ENCODE assay signal across 8 cellular contexts in genomic region chr6:157981395-157982296, GRCh38. TPM values are rescaled to one million over a fixed set of nuclear protein-coding genes. Genes with fewer than 3 reads are reported as not detected.
A peak's percentile ranks its signal among the peaks of the same experiment; 100 is the strongest.
DNase-seq lines count a peak whose midpoint lies in the region; ATAC-seq and TF ChIP-seq lines count a peak whose summit lies in the region.

Gene SYNJ2 (plus strand): TSS chr6:157981863. CDS start chr6:157981962, 99 bp downstream.

- no peaks in the 10 kb centered on the region for H3K9me3 ChIP-seq in BLaER1 treated with 17β-estradiol and CSF1 and Interleukin-3, amounts not matched to agents 10 nM and 100 nM (replicated peaks in 1 of 11)
- H3K9me3 ChIP-seq in PC-3 (ENCODE audit: low read length) (no peaks in the 10 kb centered on the region), esophagus squamous epithelium (no peaks in the 10 kb centered on the region)
- H3K9me3 ChIP-seq in naive thymus-derived CD4-positive, alpha-beta T cell (ENCODE audit: control insufficient read depth in 2 of 3, low read length in 3 of 3) = no peaks in the 10 kb centered on the region

- H3K9ac ChIP-seq in BLaER1 treated with 17β-estradiol and CSF1 and Interleukin-3, amounts not matched to agents 10 nM and 100 nM = peak within 1 kb of the TSS; percentile 72 to 87 (median 77)
- H3K9ac ChIP-seq in PC-3 (ENCODE audit: low read length) = peak within 1 kb of the TSS; percentile 92

- H2AFZ ChIP-seq in PC-3 (ENCODE audit: low read length) = peak within 1 kb of the TSS; percentile 82

- no peaks in the 10 kb centered on the region for H3K9me3 Mint-ChIP-seq in activated T-cell treated with anti-CD3 and anti-CD28 coated beads, Interleukin-2, amount 50 U/mL, for 24 hours
- no peaks in the 10 kb centered on the region for H3K9me3 Mint-ChIP-seq in naive thymus-derived CD4-positive, alpha-beta T cell
- no peaks in the 10 kb centered on the region for H3K9me3 Mint-ChIP-seq in stimulated activated naive B cell treated with anti-CD40 and anti-IgM and Interleukin-4, amounts not matched to agents 10 μg/mL and 1 μg/mL and 100 μg/mL, for 72 hours

- H3K4me1 ChIP-seq in BLaER1 treated with 17β-estradiol and CSF1 and Interleukin-3, amounts not matched to agents 10 nM and 100 nM = peaks cover 26 to 83% (median 76%) of the 10 kb centered on the region in 10 experiments
- peaks cover 33% of the 10 kb centered on the region for H3K4me1 ChIP-seq in PC-3 (ENCODE audit: insufficient read depth, low read length)
- peaks cover 18 to 55% (median 30%) of the 10 kb centered on the region in 3 donors for H3K4me1 ChIP-seq in esophagus squamous epithelium
- peaks cover 27 to 38% of the 10 kb centered on the region in 2 donors for H3K4me1 ChIP-seq in naive thymus-derived CD4-positive, alpha-beta T cell (ENCODE audit: control insufficient read depth in 2 of 2, insufficient read depth in 2 of 2, low read length in 2 of 2)

- H3K27me3 ChIP-seq in BLaER1 treated with 17β-estradiol and CSF1 and Interleukin-3, amounts not matched to agents 10 nM and 100 nM = peaks cover 17 to 66% (median 28%) of the 10 kb centered on the region in 11 experiments; a peak in 21 of 22 replicates
- no peaks in the 10 kb centered on the region for H3K27me3 ChIP-seq in PC-3 (ENCODE audit: low read length)
- peaks cover 0 to 6% (median 0%) of the 10 kb centered on the region in 4 donors for H3K27me3 ChIP-seq in esophagus squamous epithelium
- H3K27me3 ChIP-seq in naive thymus-derived CD4-positive, alpha-beta T cell (ENCODE audit: control insufficient read depth in 2 of 2, insufficient read depth in 2 of 2, low read length in 2 of 2) = no peaks in the 10 kb centered on the region

- no TSS peak for BruUV-seq in PC-3 (replicated peaks; lab: Mats Ljungman, UMichigan)

- H3K27ac Mint-ChIP-seq in activated T-cell treated with anti-CD3 and anti-CD28 coated beads, Interleukin-2, amount 50 U/mL, for 24 hours = peak within 1 kb of the TSS; percentile 84
- H3K27ac Mint-ChIP-seq in naive thymus-derived CD4-positive, alpha-beta T cell = peak within 1 kb of the TSS; percentile 78 to 95 (median 88)
- peak within 1 kb of the TSS; percentile 94 for H3K27ac Mint-ChIP-seq in stimulated activated naive B cell treated with anti-CD40 and anti-IgM and Interleukin-4, amounts not matched to agents 10 μg/mL and 1 μg/mL and 100 μg/mL, for 72 hours

- peaks cover 53% of the 10 kb centered on the region for H3K4me1 Mint-ChIP-seq in activated T-cell treated with anti-CD3 and anti-CD28 coated beads, Interleukin-2, amount 50 U/mL, for 24 hours (ENCODE audit: low read depth)
- H3K4me1 Mint-ChIP-seq in naive thymus-derived CD4-positive, alpha-beta T cell = peaks cover 26 to 65% (median 55%) of the 10 kb centered on the region in 7 donors
- H3K4me1 Mint-ChIP-seq in stimulated activated naive B cell treated with anti-CD40 and anti-IgM and Interleukin-4, amounts not matched to agents 10 μg/mL and 1 μg/mL and 100 μg/mL, for 72 hours = peaks cover 27 to 53% of the 10 kb centered on the region in 2 donors

- H3K9me2 ChIP-seq in PC-3 (replicated peaks; ENCODE audit: low read length) = no peaks in the 10 kb centered on the region

- peak; percentile 72 for DNase-seq in PC-3
- peak; percentile 87 for DNase-seq in activated T-cell treated with anti-CD3 and anti-CD28 coated beads, Interleukin-2, amount 50 U/mL, for 24 hours
- DNase-seq in esophagus squamous epithelium (lab: John Stamatoyannopoulos, UW) = peak; percentile 20
- DNase-seq in naive thymus-derived CD4-positive, alpha-beta T cell = peak; percentile 73 to 89 (median 87)
- peak; percentile 71 for DNase-seq in stimulated activated naive B cell treated with anti-CD40 and anti-IgM and Interleukin-4, amounts not matched to agents 10 μg/mL and 1 μg/mL and 100 μg/mL, for 72 hours

- intact Hi-C loops in PC-3 (cut with micrococcal nuclease) = loop anchor here (1.0 to 5.0 kb wide), 2 partner anchors 61 to 88 kb away; no protein-coding TSS in a partner anchor
- intact Hi-C loops in esophagus squamous epithelium (cut with DNase I) = loop anchor here (5.0 kb wide), 1 partner anchor 91 kb away; no protein-coding TSS in a partner anchor
- intact Hi-C loops in naive thymus-derived CD4-positive, alpha-beta T cell (cut with micrococcal nuclease) = loop anchor here (1.0 to 10.0 kb wide), 18 partner anchors 9 to 1204 kb away; partner anchors contain the start of genes ARID1B (in 1 of the 2), GTF2H5 (in 1 of the 2), SERAC1 (in 1 of the 2) and SNX9 (in 1 of the 2)

- peaks cover 0 to 34% (median 0%) of the 10 kb centered on the region in 11 experiments; a peak in 6 of 22 replicates for H4K20me1 ChIP-seq in BLaER1 treated with 17β-estradiol and CSF1 and Interleukin-3, amounts not matched to agents 10 nM and 100 nM
- H4K20me1 ChIP-seq in PC-3 (ENCODE audit: low read length) = 0 out of 2 replicates have a peak, but pooled peaks cover 6% of the 10 kb centered on the region

- CTCF ChIA-PET in PC-3 (lab: Charles Lee) = interaction anchor here (1.3 kb wide), 1 partner anchor 90 kb away, joined by 3 read pairs; no protein-coding TSS in a partner anchor
- CTCF ChIA-PET in naive thymus-derived CD4-positive, alpha-beta T cell (lab: Charles Lee) = interaction anchor here (0.8 to 3.2 kb wide), 5 partner anchors 44 to 91 kb away, joined by 3 to 19 read pairs (median 4); no protein-coding TSS in a partner anchor

- no peaks in the 10 kb centered on the region for H3K36me3 ChIP-seq in BLaER1 treated with 17β-estradiol and CSF1 and Interleukin-3, amounts not matched to agents 10 nM and 100 nM
- no peaks in the 10 kb centered on the region for H3K36me3 ChIP-seq in PC-3 (ENCODE audit: low read depth, low read length)
- H3K36me3 ChIP-seq in esophagus squamous epithelium = no peaks in the 10 kb centered on the region
- peaks cover 0 to 7% (median 0%) of the 10 kb centered on the region in 3 experiments for H3K36me3 ChIP-seq in naive thymus-derived CD4-positive, alpha-beta T cell (ENCODE audit: control insufficient read depth in 2 of 3, insufficient read depth in 3 of 3, low read length in 3 of 3)

- H3K27me3 Mint-ChIP-seq in activated T-cell treated with anti-CD3 and anti-CD28 coated beads, Interleukin-2, amount 50 U/mL, for 24 hours = no peaks in the 10 kb centered on the region
- no peaks in the 10 kb centered on the region for H3K27me3 Mint-ChIP-seq in naive thymus-derived CD4-positive, alpha-beta T cell
- peaks cover 5 to 13% of the 10 kb centered on the region in 2 donors for H3K27me3 Mint-ChIP-seq in stimulated activated naive B cell treated with anti-CD40 and anti-IgM and Interleukin-4, amounts not matched to agents 10 μg/mL and 1 μg/mL and 100 μg/mL, for 72 hours

- peaks cover 4% of the 10 kb centered on the region for H3F3A ChIP-seq in PC-3 (ENCODE audit: low read length, unreplicated experiment)

- TF ChIP-seq CTCF in PC-3 (conservative IDR thresholded peaks at IDR 0.05; ENCODE audit: low read depth, low read length) (peak; percentile 51), esophagus squamous epithelium (IDR thresholded peaks at IDR 0.05) (peak in 5 of 6 experiments; percentile 39 to 77 (median 60))

- TF ChIP-seq POLR2A in esophagus squamous epithelium (IDR thresholded peaks at IDR 0.05) = peak in 2 of 4 donors; percentile 69 to 86

- peaks cover 49% of the 10 kb centered on the region for H3K79me2 ChIP-seq in PC-3 (ENCODE audit: low read length)

- peak; percentile 82 for ATAC-seq in GM19328 (IDR thresholded peaks at IDR 0.05; ENCODE audit: unreplicated experiment)
- peak; percentile 72 for ATAC-seq in HG03457 (IDR thresholded peaks at IDR 0.05; ENCODE audit: unreplicated experiment)
- ATAC-seq in PC-3 = peak; percentile 72
- peak; percentile 96 for ATAC-seq in naive thymus-derived CD4-positive, alpha-beta T cell
- peak; percentile 76 to 79 for ATAC-seq in stimulated activated naive B cell treated with anti-CD40 and anti-IgM and Interleukin-4, amounts not matched to agents 10 μg/mL and 1 μg/mL and 100 μg/mL, for 72 hours (replicated peaks)

- peaks cover 4% of the 10 kb centered on the region for H3K36me3 Mint-ChIP-seq in activated T-cell treated with anti-CD3 and anti-CD28 coated beads, Interleukin-2, amount 50 U/mL, for 24 hours (ENCODE audit: low read depth)
- peaks cover 0 to 3% (median 0%) of the 10 kb centered on the region in 5 donors for H3K36me3 Mint-ChIP-seq in naive thymus-derived CD4-positive, alpha-beta T cell
- H3K36me3 Mint-ChIP-seq in stimulated activated naive B cell treated with anti-CD40 and anti-IgM and Interleukin-4, amounts not matched to agents 10 μg/mL and 1 μg/mL and 100 μg/mL, for 72 hours = peaks cover 3 to 6% of the 10 kb centered on the region in 2 donors

- H3K4me2 ChIP-seq in BLaER1 treated with 17β-estradiol and CSF1 and Interleukin-3, amounts not matched to agents 10 nM and 100 nM = peak within 1 kb of the TSS; percentile 98 to 100 (median 99)
- peak within 1 kb of the TSS; percentile 89 for H3K4me2 ChIP-seq in PC-3 (ENCODE audit: low read length)

- peak within 1 kb of the TSS; percentile 71 to 84 (median 78) for H3K4me3 ChIP-seq in BLaER1 treated with 17β-estradiol and CSF1 and Interleukin-3, amounts not matched to agents 10 nM and 100 nM
- H3K4me3 ChIP-seq in PC-3 (ENCODE audit: low read length) (peak within 1 kb of the TSS; percentile 94), esophagus squamous epithelium (peak within 1 kb of the TSS; percentile 80 to 99 (median 94))
- H3K4me3 ChIP-seq in naive thymus-derived CD4-positive, alpha-beta T cell (ENCODE audit: low read length) = peak within 1 kb of the TSS; percentile 81

- H3K4me3 Mint-ChIP-seq in activated T-cell treated with anti-CD3 and anti-CD28 coated beads, Interleukin-2, amount 50 U/mL, for 24 hours = peak within 1 kb of the TSS; percentile 91
- peak within 1 kb of the TSS; percentile 75 to 94 (median 84) for H3K4me3 Mint-ChIP-seq in naive thymus-derived CD4-positive, alpha-beta T cell
- peak within 1 kb of the TSS; percentile 92 to 93 for H3K4me3 Mint-ChIP-seq in stimulated activated naive B cell treated with anti-CD40 and anti-IgM and Interleukin-4, amounts not matched to agents 10 μg/mL and 1 μg/mL and 100 μg/mL, for 72 hours

- H3K27ac ChIP-seq in BLaER1 treated with 17β-estradiol and CSF1 and Interleukin-3, amounts not matched to agents 10 nM and 100 nM = peak within 1 kb of the TSS; percentile 40 to 82 (median 68); a peak in 21 of 22 replicates
- peak within 1 kb of the TSS; percentile 19 for H3K27ac ChIP-seq in PC-3 (ENCODE audit: low read length)
- peak within 1 kb of the TSS; percentile 84 to 91 (median 88) for H3K27ac ChIP-seq in esophagus squamous epithelium
- H3K27ac ChIP-seq in naive thymus-derived CD4-positive, alpha-beta T cell (ENCODE audit: low read depth, low read length) = peak within 1 kb of the TSS; percentile 83

- WGBS in esophagus squamous epithelium, 2 donors = no CpG with 5 or more reads among the region's 108 CpGs

- POLR2A ChIA-PET in PC-3 (lab: Charles Lee; ENCODE audit: unreplicated experiment) = no interaction called here
- POLR2A ChIA-PET in naive thymus-derived CD4-positive, alpha-beta T cell (lab: Charles Lee) = interaction anchor here (0.5 to 4.1 kb wide), 12 partner anchors 9 to 211 kb away, joined by 3 to 20 read pairs (median 4); no protein-coding TSS in a partner anchor

RNA-seq across cellular contexts. Expression of gene SYNJ2, which starts in this region (rescaled TPM):
- 21.5 and 24.9 TPM in 2 replicates for total RNA-seq in PC-3 (2014; rRNA removed)
- total RNA-seq in esophagus squamous epithelium = 10 to 100 TPM in 2 of 4 donors, 1 to 10 TPM in 2; 6.6 to 15.6 (median 9.8) TPM
- total RNA-seq in naive thymus-derived CD4-positive, alpha-beta T cell = 10 to 100 TPM; 22.4 to 36.6 (median 22.5) TPM
- 10 to 100 TPM; 12.0 to 18.0 TPM for polyA plus RNA-seq in naive thymus-derived CD4-positive, alpha-beta T cell

Comparison
In these comparisons a context has a peak if more than half of its experiments do, and no peak if none do; other contexts are left out.
1. Peak in every context shown above with its lines: DNase-seq, ATAC-seq, H3K4me3 ChIP-seq and H3K27ac ChIP-seq.
2. H3K27ac ChIP-seq: peak in every context shown above with its lines; median percentile 88 in esophagus squamous epithelium; 83 in naive thymus-derived CD4-positive, alpha-beta T cell; 68 in BLaER1 treated with 17β-estradiol and CSF1 and Interleukin-3, amounts not matched to agents 10 nM and 100 nM; 19 in PC-3.
3. DNase-seq: peak in every context shown above with its lines; median percentile 87 in activated T-cell treated with anti-CD3 and anti-CD28 coated beads, Interleukin-2, amount 50 U/mL, for 24 hours; 87 in naive thymus-derived CD4-positive, alpha-beta T cell; 72 in PC-3; 71 in stimulated activated naive B cell treated with anti-CD40 and anti-IgM and Interleukin-4, amounts not matched to agents 10 μg/mL and 1 μg/mL and 100 μg/mL, for 72 hours; 20 in esophagus squamous epithelium.